ENCODE assay signal across 17 cellular contexts in genomic region chr2:240898731-240899467, GRCh38. TPM values are rescaled to one million over a fixed set of nuclear protein-coding genes. Genes with fewer than 3 reads are reported as not detected.
DNase-seq lines count a peak whose midpoint lies in the region; ATAC-seq, FAIRE-seq and TF ChIP-seq lines count a peak whose summit lies in the region.
"Had no signal": no experiment of that assay in that cellular context is flagged by ENCODE, and none has a peak within 500 bp of the region (broad histone marks: within the 10 kb centered on the region; RNA-seq: fewer than 3 reads in every experiment).

No MANE protein-coding gene starts in this region.

- dilution Hi-C loops in endothelial cell of umbilical vein (cut with MboI; ENCODE audit: extremely low pct_ligation_motif_present, low sequenced_read_pairs): no loop called here

- H3K27ac ChIP-seq in endothelial cell of umbilical vein (ENCODE audit: insufficient read depth, low read depth, low read length) (no peak overlapping the region), lung (ENCODE audit: low read depth in 1 of 2, low read length in 1 of 2) (peak overlapping the region; percentile 4 to 79), spleen (peak overlapping the region in 6 of 8 donors; percentile 70 to 88 (median 80)), SK-N-SH (ENCODE audit: low read depth in 2 of 2, low read length in 1 of 2) (no peak overlapping the region)
- H3K27ac ChIP-seq: cardiac muscle cell had no signal

- peak overlapping the region; percentile 4 for H3K9ac ChIP-seq in endothelial cell of umbilical vein (replicated peaks; ENCODE audit: extremely low read depth, insufficient read depth, low read length)
- no peak overlapping the region for H3K9ac ChIP-seq in SK-N-SH

- H3K4me1 ChIP-seq in endothelial cell of umbilical vein (ENCODE audit: control insufficient read depth, extremely low read depth, insufficient read depth, low read length) (peaks cover 11% of the 10 kb centered on the region), lung (ENCODE audit: control insufficient read depth in 2 of 2, insufficient read depth in 2 of 2, low read length in 2 of 2) (peaks cover 0 to 27% of the 10 kb centered on the region in 2 donors), spleen (peaks cover 0 to 61% (median 20%) of the 10 kb centered on the region in 6 donors), SK-N-SH (ENCODE audit: control insufficient read depth in 1 of 2, insufficient read depth in 2 of 2, low read depth in 1 of 2, low read length in 1 of 2) (peaks cover 0 to 35% of the 10 kb centered on the region in 2 experiments; a peak in 1 of 4 replicates)

- POLR2A ChIA-PET in endothelial cell of umbilical vein (lab: Charles Lee): interaction anchor here (2.0 kb wide), 1 partner anchor 14 kb away, joined by 8 read pairs; no protein-coding TSS in a partner anchor
- POLR2A ChIA-PET in SK-N-SH (lab: Yijun Ruan, JAX): no interaction called here

- no TSS peak for BruUV-seq in endothelial cell of umbilical vein (replicated peaks; lab: Mats Ljungman, UMichigan)

- H4K20me1 ChIP-seq in endothelial cell of umbilical vein (replicated peaks; ENCODE audit: control insufficient read depth, extremely low read depth, insufficient read depth, low read length) (no peaks in the 10 kb centered on the region), SK-N-SH (ENCODE audit: insufficient read depth) (no peaks in the 10 kb centered on the region)

- FAIRE-seq in endothelial cell of umbilical vein (lab: Jason Lieb, UNC): peak; percentile 12

- no peaks in the 10 kb centered on the region for H3K9me1 ChIP-seq in endothelial cell of umbilical vein (replicated peaks; ENCODE audit: control insufficient read depth, extremely low read depth, insufficient read depth, low read length)

- H3K36me3 ChIP-seq in endothelial cell of umbilical vein (ENCODE audit: control insufficient read depth in 2 of 2, extremely low read depth in 1 of 2, insufficient read depth in 2 of 2, low read length in 2 of 2): no peaks in the 10 kb centered on the region
- H3K36me3 ChIP-seq in lung (ENCODE audit: control insufficient read depth in 2 of 2, insufficient read depth in 2 of 2, low read length in 2 of 2): no peaks in the 10 kb centered on the region
- H3K36me3 ChIP-seq in spleen: no peaks in the 10 kb centered on the region
- H3K36me3 ChIP-seq in SK-N-SH (replicated peaks in 1 of 2; ENCODE audit: control insufficient read depth in 1 of 2, insufficient read depth in 2 of 2, low read length in 1 of 2): no peaks in the 10 kb centered on the region
- H3K36me3 ChIP-seq: adrenal gland, cardiac muscle cell had no signal

- no peaks in the 10 kb centered on the region for H3K79me2 ChIP-seq in endothelial cell of umbilical vein (ENCODE audit: control insufficient read depth, insufficient read depth, low read length)
- H3K79me2 ChIP-seq in SK-N-SH (ENCODE audit: insufficient read depth): no peaks in the 10 kb centered on the region

- DNase-seq in HuH-7 (ENCODE audit: low spot score): peak; percentile 55
- no peak for DNase-seq in endothelial cell of umbilical vein (ENCODE audit: low read depth, low spot score)
- DNase-seq in lung (ENCODE audit: low spot score): no peak
- DNase-seq in spleen: no peak
- no peak for DNase-seq in SK-N-SH
- no peak for DNase-seq in SHP77 treated with DMSO at 0.1 percent for 48 hours (lab: John Stamatoyannopoulos, UW)
- DNase-seq in activated gamma-delta T cell (lab: John Stamatoyannopoulos, UW): no peak
- DNase-seq: HCEC 1CT, natural killer cell, SIG-M5 had no signal

- H3K9me3 ChIP-seq in endothelial cell of umbilical vein (replicated peaks; ENCODE audit: control insufficient read depth, insufficient read depth, low read length) (no peaks in the 10 kb centered on the region), lung (ENCODE audit: control insufficient read depth in 2 of 2, insufficient read depth in 1 of 2, low read length in 1 of 2) (no peaks in the 10 kb centered on the region), spleen (no peaks in the 10 kb centered on the region), SK-N-SH (no peaks in the 10 kb centered on the region)
- H3K9me3 ChIP-seq: adrenal gland had no signal

- H2AFZ ChIP-seq in endothelial cell of umbilical vein (ENCODE audit: low read depth, low read length) (peak overlapping the region; percentile 98), SK-N-SH (ENCODE audit: low read depth) (no peak overlapping the region)

- no peaks in the 10 kb centered on the region for H3K9me2 ChIP-seq in SK-N-SH

- TF ChIP-seq EP300 in SK-N-SH (IDR thresholded peaks at IDR 0.05; ENCODE audit: borderline replicate concordance in 1 of 2, low read depth in 1 of 2, low read length in 1 of 2): no peak

- intact Hi-C loops in endothelial cell of umbilical vein (cut with micrococcal nuclease): loop anchor here (1.0 kb wide), 1 partner anchor 15 kb away; no protein-coding TSS in a partner anchor
- intact Hi-C loops in spleen (cut with DNase I; ENCODE audit: low total_unique reads): no loop called here

- H3K27me3 ChIP-seq in endothelial cell of umbilical vein (ENCODE audit: control insufficient read depth in 2 of 2, insufficient read depth in 2 of 2, low read length in 2 of 2) (no peaks in the 10 kb centered on the region), lung (ENCODE audit: control insufficient read depth, insufficient read depth) (no peaks in the 10 kb centered on the region), spleen (replicated peaks in 1 of 7) (no peaks in the 10 kb centered on the region), SK-N-SH (ENCODE audit: insufficient read depth) (no peaks in the 10 kb centered on the region)
- H3K27me3 ChIP-seq: adrenal gland, cardiac muscle cell had no signal

- TF ChIP-seq POLR2A in endothelial cell of umbilical vein (IDR thresholded peaks at IDR 0.05; ENCODE audit: low read depth, low read length) (peak; percentile 39), spleen (IDR thresholded peaks at IDR 0.05) (no peak)

- no peaks in the 10 kb centered on the region for H3F3A ChIP-seq in SK-N-SH (replicated peaks; ENCODE audit: insufficient read depth)

- CTCF ChIA-PET in endothelial cell of umbilical vein (lab: Charles Lee) (interaction anchor here (0.9 to 4.6 kb wide), 6 partner anchors 14 to 85 kb away, joined by 3 to 40 read pairs (median 4); no protein-coding TSS in a partner anchor), SK-N-SH (lab: Yijun Ruan, JAX) (interaction anchor here (1.2 to 4.1 kb wide), 4 partner anchors 17 to 179 kb away, joined by 3 to 29 read pairs (median 6); no protein-coding TSS in a partner anchor)

- no peak overlapping the region for H3K4me2 ChIP-seq in endothelial cell of umbilical vein (ENCODE audit: insufficient read depth, low read length)
- H3K4me2 ChIP-seq in SK-N-SH: no peak overlapping the region

- WGBS in lung, 2 donors: 74 to 79% methylated on average over 23 of the region's 23 CpGs
- WGBS in spleen, 5 donors: 69 to 79% (median 71%) methylated on average over 15 to 23 of the region's 23 CpGs
- WGBS in SK-N-SH (ENCODE audit: low lambda C conversion rate): 70% methylated on average over 14 of the region's 23 CpGs

- TF ChIP-seq CTCF in endothelial cell of umbilical vein (IDR thresholded peaks at IDR 0.05; ENCODE audit: extremely low read depth in 1 of 2, insufficient read depth in 1 of 2, low read depth in 1 of 2, low read length in 2 of 2) (no peak), lung (IDR thresholded peaks at IDR 0.05; ENCODE audit: control extremely low read depth, extremely low read depth) (no peak), spleen (IDR thresholded peaks at IDR 0.05 in 8 of 11, conservative IDR thresholded peaks at IDR 0.05 in 3 of 11) (no peak), SK-N-SH (IDR thresholded peaks at IDR 0.05) (no peak)

- no peak for TF ChIP-seq RAD21 in SK-N-SH (IDR thresholded peaks at IDR 0.05; ENCODE audit: low read length)

- no peak for ATAC-seq in lung (ENCODE audit: insufficient read depth, low FRiP score)
- ATAC-seq in HG03469 (IDR thresholded peaks at IDR 0.05; ENCODE audit: unreplicated experiment): no peak
- ATAC-seq: natural killer cell had no signal

- H3K4me3 ChIP-seq in endothelial cell of umbilical vein (replicated peaks in 1 of 3; ENCODE audit: insufficient read depth in 1 of 3, low read depth in 1 of 3, low read length in 3 of 3): no peak overlapping the region
- H3K4me3 ChIP-seq in lung: no peak overlapping the region
- no peak overlapping the region for H3K4me3 ChIP-seq in spleen
- no peak overlapping the region for H3K4me3 ChIP-seq in SK-N-SH (ENCODE audit: low read depth in 2 of 2, low read length in 1 of 2)
- H3K4me3 ChIP-seq: adrenal gland, cardiac muscle cell had no signal

RNA-seq across cellular contexts. Expression of gene MAB21L4, which starts 2.9 kb away (rescaled TPM):
- total RNA-seq in endothelial cell of umbilical vein (not detected in 2 replicates), lung (10 to 100 TPM in 1 of 2 donors, 1 to 10 TPM in 1; 2.9 to 21.1 TPM), spleen (under 1 TPM in 2 of 7 donors, not detected in 5; 0.33 to 0.70 TPM)
- polyA plus RNA-seq in endothelial cell of umbilical vein (not detected in 2 replicates), lung (1 to 10 TPM; 4.9 to 8.7 TPM), spleen (under 1 TPM in 2 of 3 donors, not detected in 1; 0.04 to 0.13 TPM), SK-N-SH (2012; rRNA removed) (not detected in 2 replicates)
- not detected in 2 replicates for polyA plus RNA-seq in endothelial cell of umbilical vein (2011; cell fraction: cytosol; rRNA removed)
- not detected in 2 replicates for polyA plus RNA-seq in endothelial cell of umbilical vein (2011; cell fraction: nucleus; rRNA removed)
- not detected in 2 replicates for polyA plus RNA-seq in endothelial cell of umbilical vein (2012)
- polyA minus RNA-seq in endothelial cell of umbilical vein: not detected in 2 replicates
- not detected for polyA minus RNA-seq in endothelial cell of umbilical vein (2011; cell fraction: cytosol; rRNA and poly(A)+ RNA removed)
- polyA minus RNA-seq in endothelial cell of umbilical vein (2011; cell fraction: nucleus; rRNA and poly(A)+ RNA removed): not detected in 2 replicates
- polyA plus RNA-seq in SK-N-SH (2012; cell fraction: cytosol; rRNA removed): not detected in 2 replicates
- not detected in 2 replicates for polyA plus RNA-seq in SK-N-SH (2012; cell fraction: nucleus; rRNA removed)
- total RNA-seq: activated CD8-positive, alpha-beta memory T cell treated with anti-CD3 and anti-CD28 coated beads for 36 hours; adrenal gland; cardiac muscle cell; Daoy; HT1080; natural killer cell; T-helper 2 cell treated with Interferon-gamma antibody and Interleukin-4, amounts not matched to agents 100 ng/mL and 5 ng/mL, for 36 hours had no signal
- polyA plus RNA-seq: cardiac muscle cell had no signal

RNA-seq across cellular contexts. Expression of gene CROCC2, which starts 7.2 kb away (rescaled TPM):
- total RNA-seq in endothelial cell of umbilical vein (not detected in 2 replicates), lung (10 to 100 TPM in 1 of 2 donors, 1 to 10 TPM in 1; 5.6 to 17.4 TPM), spleen (1 to 10 TPM in 4 of 7 donors, under 1 TPM in 3; 0.29 to 3.6 (median 1.1) TPM)
- polyA plus RNA-seq in endothelial cell of umbilical vein (not detected in 2 replicates), lung (1 to 10 TPM; 1.3 to 3.1 TPM), spleen (under 1 TPM; 0.04 to 0.74 (median 0.17) TPM), SK-N-SH (2012; rRNA removed) (not detected in 2 replicates)
- polyA plus RNA-seq in endothelial cell of umbilical vein (2011; cell fraction: cytosol; rRNA removed): not detected in 2 replicates
- not detected in 2 replicates for polyA plus RNA-seq in endothelial cell of umbilical vein (2011; cell fraction: nucleus; rRNA removed)
- not detected in 2 replicates for polyA plus RNA-seq in endothelial cell of umbilical vein (2012)
- not detected in 2 replicates for polyA minus RNA-seq in endothelial cell of umbilical vein
- polyA minus RNA-seq in endothelial cell of umbilical vein (2011; cell fraction: cytosol; rRNA and poly(A)+ RNA removed): not detected
- polyA minus RNA-seq in endothelial cell of umbilical vein (2011; cell fraction: nucleus; rRNA and poly(A)+ RNA removed): not detected in 2 replicates
- not detected in 2 replicates for polyA plus RNA-seq in SK-N-SH (2012; cell fraction: cytosol; rRNA removed)
- polyA plus RNA-seq in SK-N-SH (2012; cell fraction: nucleus; rRNA removed): 0.01 and 0.06 TPM in 2 replicates
- total RNA-seq: activated CD8-positive, alpha-beta memory T cell treated with anti-CD3 and anti-CD28 coated beads for 36 hours; cardiac muscle cell; Daoy; HT1080; T-helper 2 cell treated with Interferon-gamma antibody and Interleukin-4, amounts not matched to agents 100 ng/mL and 5 ng/mL, for 36 hours had no signal
- polyA plus RNA-seq: cardiac muscle cell had no signal

RNA-seq across cellular contexts. Expression of gene AGXT, which starts 30.3 kb away (rescaled TPM):
- not detected in 2 replicates for total RNA-seq in endothelial cell of umbilical vein
- polyA plus RNA-seq in endothelial cell of umbilical vein: not detected in 2 replicates
- polyA plus RNA-seq in endothelial cell of umbilical vein (2011; cell fraction: cytosol; rRNA removed): not detected in 2 replicates
- polyA plus RNA-seq in endothelial cell of umbilical vein (2011; cell fraction: nucleus; rRNA removed): not detected in 2 replicates
- polyA plus RNA-seq in endothelial cell of umbilical vein (2012): not detected in 2 replicates
- not detected in 2 replicates for polyA minus RNA-seq in endothelial cell of umbilical vein
- not detected for polyA minus RNA-seq in endothelial cell of umbilical vein (2011; cell fraction: cytosol; rRNA and poly(A)+ RNA removed)
- not detected in 2 replicates for polyA minus RNA-seq in endothelial cell of umbilical vein (2011; cell fraction: nucleus; rRNA and poly(A)+ RNA removed)
- under 1 TPM in 1 of 2 donors, not detected in 1; 0.61 TPM for total RNA-seq in lung
- polyA plus RNA-seq in lung: under 1 TPM; 0.05 to 0.16 TPM
- 1 to 10 TPM in 5 of 7 donors, under 1 TPM in 1, not detected in 1; 0.70 to 4.5 (median 3.8) TPM for total RNA-seq in spleen
- polyA plus RNA-seq in spleen: 1 to 10 TPM in 2 of 3 donors, under 1 TPM in 1; 0.61 to 1.5 (median 1.2) TPM
- not detected in 2 replicates for polyA plus RNA-seq in SK-N-SH (2012; rRNA removed)
- not detected in 2 replicates for polyA plus RNA-seq in SK-N-SH (2012; cell fraction: cytosol; rRNA removed)
- not detected in 2 replicates for polyA plus RNA-seq in SK-N-SH (2012; cell fraction: nucleus; rRNA removed)
- total RNA-seq: activated CD8-positive, alpha-beta memory T cell treated with anti-CD3 and anti-CD28 coated beads for 36 hours; Daoy; HT1080; natural killer cell; T-helper 2 cell treated with Interferon-gamma antibody and Interleukin-4, amounts not matched to agents 100 ng/mL and 5 ng/mL, for 36 hours had no signal

Comparison
In these comparisons a context has a peak if more than half of its experiments do, and no peak if none do; other contexts are left out.
1. H3K27ac ChIP-seq: peak in lung (2 of 2) and spleen (6 of 8); none in endothelial cell of umbilical vein (single experiment) and SK-N-SH (0 of 2).